1 cellular context compared by ENCODE assay signal in genomic region chr10:42954776-42955492, GRCh38.
TF ChIP-seq lines count a peak whose summit lies in the region.

No MANE protein-coding gene starts in this region.

TF ChIP-seq in H1, 55 proteins besides CTCF, POLR2A, EP300 and RAD21:
- no peak for TF ChIP-seq TBP (IDR thresholded peaks at IDR 0.05; ENCODE audit: low read depth, low read length)
